9 cellular contexts compared by ENCODE assay signal in the genomic region with DNA sequence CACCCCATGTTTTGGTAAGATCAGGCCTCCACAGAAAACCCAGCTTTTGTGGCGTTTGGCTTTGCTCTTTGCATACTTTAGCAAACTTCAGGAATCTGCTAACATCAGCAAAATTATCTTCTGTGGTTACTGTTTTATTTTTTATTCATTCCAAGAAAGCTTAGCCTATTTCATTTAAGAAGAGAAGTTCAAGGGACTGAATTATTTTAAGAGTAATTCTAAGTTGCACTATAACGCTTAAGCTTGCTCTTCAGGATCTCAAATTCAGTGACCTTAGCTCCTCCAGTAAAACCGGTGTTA. TPM values are rescaled to one million over a fixed set of nuclear protein-coding genes. Genes with fewer than 3 reads are reported as not detected.
DNase-seq lines count a peak whose midpoint lies in the region; ATAC-seq lines count a peak whose summit lies in the region.
"Had no signal": no experiment of that assay in that cellular context is flagged by ENCODE, and none has a peak within 500 bp of the region (broad histone marks: within the 10 kb centered on the region; RNA-seq: fewer than 3 reads in every experiment).

No MANE protein-coding gene starts in this region.

- peak overlapping the region; percentile 35 for H2AFZ ChIP-seq in ACC112 (ENCODE audit: low read length, unreplicated experiment)

- H3K27me3 Mint-ChIP-seq in naive thymus-derived CD8-positive, alpha-beta T cell = peaks cover 0 to 3% (median 0%) of the 10 kb centered on the region in 5 donors

- H3K9ac ChIP-seq in duodenal mucosa (ENCODE audit: low read depth in 1 of 2, low read length in 2 of 2) = peak overlapping the region in 1 of 2 donors; percentile 56

- POLR2A ChIA-PET in naive thymus-derived CD8-positive, alpha-beta T cell (lab: Charles Lee) = interaction anchor here (0.7 to 1.3 kb wide), 5 partner anchors 9 to 177 kb away, joined by 3 to 5 read pairs (median 4); no protein-coding TSS in a partner anchor

- no peak for ATAC-seq in naive thymus-derived CD8-positive, alpha-beta T cell
- ATAC-seq in GM21529 (IDR thresholded peaks at IDR 0.05; ENCODE audit: unreplicated experiment) = no peak
- ATAC-seq in HG03280 (IDR thresholded peaks at IDR 0.05; ENCODE audit: unreplicated experiment) = no peak

- H3K79me2 ChIP-seq in ACC112 (ENCODE audit: control insufficient read depth, insufficient read depth, low read length, unreplicated experiment) = no peaks in the 10 kb centered on the region

- H3K27ac ChIP-seq in ACC112 (ENCODE audit: low read depth, low read length) (no peak overlapping the region; the same call in 1 of the 2 replicates), duodenal mucosa (ENCODE audit: low read depth, low read length) (no peak overlapping the region)
- H3K27ac ChIP-seq: HL-60 had no signal

- H3K4me1 Mint-ChIP-seq in naive thymus-derived CD8-positive, alpha-beta T cell = peaks cover 17 to 58% (median 28%) of the 10 kb centered on the region in 4 donors

- H3K4me3 Mint-ChIP-seq in naive thymus-derived CD8-positive, alpha-beta T cell = peak overlapping the region; percentile 81 to 91 (median 86)

- H3K27me3 ChIP-seq in ACC112 (ENCODE audit: insufficient read depth, low read length) (no peaks in the 10 kb centered on the region), MG63 (no peaks in the 10 kb centered on the region), duodenal mucosa (ENCODE audit: control insufficient read depth in 1 of 2, insufficient read depth in 2 of 2, low read length in 2 of 2) (peaks cover 0 to 27% of the 10 kb centered on the region in 2 donors)

- H3K36me3 ChIP-seq in ACC112 (ENCODE audit: insufficient read depth, low read length) = 0 out of 2 replicates have a peak, but pooled peaks cover 5% of the 10 kb centered on the region
- H3K36me3 ChIP-seq in MG63 = no peaks in the 10 kb centered on the region
- no peaks in the 10 kb centered on the region for H3K36me3 ChIP-seq in duodenal mucosa (ENCODE audit: control insufficient read depth in 1 of 2, insufficient read depth in 2 of 2, low read length in 2 of 2)

- DNase-seq in MG63 (no peak), posterior cingulate gyrus (no peak)
- DNase-seq in naive thymus-derived CD8-positive, alpha-beta T cell = no peak
- no peak for DNase-seq in stimulated activated CD4-positive, alpha-beta T cell treated with anti-CD3 and anti-CD28 coated beads, Interleukin-4, amount 100 ng/mL, for 1 hour

- H3K9me3 ChIP-seq in MG63 (no peaks in the 10 kb centered on the region), duodenal mucosa (ENCODE audit: control insufficient read depth in 1 of 2, low read length in 2 of 2) (no peaks in the 10 kb centered on the region)

- intact Hi-C loops in posterior cingulate gyrus (cut with DNase I) = no loop called here

- peaks cover 0 to 8% (median 4%) of the 10 kb centered on the region in 3 donors for H3K36me3 Mint-ChIP-seq in naive thymus-derived CD8-positive, alpha-beta T cell

- peak overlapping the region; percentile 87 for H3K4me3 ChIP-seq in ACC112 (ENCODE audit: low read depth, low read length)
- H3K4me3 ChIP-seq in MG63 = peak overlapping the region; percentile 59
- peak overlapping the region; percentile 65 to 76 for H3K4me3 ChIP-seq in duodenal mucosa (ENCODE audit: low read depth in 1 of 2, low read length in 2 of 2)

- no peaks in the 10 kb centered on the region for H3K9me3 Mint-ChIP-seq in naive thymus-derived CD8-positive, alpha-beta T cell

- H3K27ac Mint-ChIP-seq in naive thymus-derived CD8-positive, alpha-beta T cell = peak overlapping the region; percentile 87 to 96 (median 92)

- peaks cover 12% of the 10 kb centered on the region for H3K4me1 ChIP-seq in ACC112 (ENCODE audit: control insufficient read depth, insufficient read depth, low read length, unreplicated experiment)
- peaks cover 0 to 7% of the 10 kb centered on the region in 2 donors for H3K4me1 ChIP-seq in duodenal mucosa (ENCODE audit: control insufficient read depth in 1 of 2, insufficient read depth in 2 of 2, low read length in 2 of 2)

RNA-seq across cellular contexts. Expression of a gene that starts 1.1 kb away (rescaled TPM):
- total RNA-seq in MG63 (2014; rRNA removed; shearing (Covaris generic); ENCODE audit: low replicate concordance) = 0.53 and 1.6 TPM in 2 replicates
- total RNA-seq in naive thymus-derived CD8-positive, alpha-beta T cell = 1 to 10 TPM; 6.3 to 6.7 TPM
- polyA plus RNA-seq in naive thymus-derived CD8-positive, alpha-beta T cell = 1 to 10 TPM; 2.4 to 3.4 (median 3.1) TPM

RNA-seq across cellular contexts. Expression of a gene that starts 45.3 kb away (rescaled TPM):
- total RNA-seq in MG63 (2014; rRNA removed; shearing (Covaris generic); ENCODE audit: low replicate concordance) = not detected in 2 replicates
- 10 to 100 TPM; 48.1 to 52.3 TPM for total RNA-seq in naive thymus-derived CD8-positive, alpha-beta T cell
- polyA plus RNA-seq in naive thymus-derived CD8-positive, alpha-beta T cell = 10 to 100 TPM; 66.6 to 98.7 (median 88.3) TPM

Comparison
In these comparisons a context has a peak if more than half of its experiments do, and no peak if none do; other contexts are left out.
1. RNA of a gene that starts 45.3 kb away (total RNA-seq): 48.1 to 52.3 TPM in naive thymus-derived CD8-positive, alpha-beta T cell; not detected in MG63; every median in the first group is over 10 times any median in the second.
2. Peak in every context shown above with its lines, with median percentiles within 50 percentile points of each other: H3K4me3 ChIP-seq.